ENCODE assay signal across 8 cellular contexts in the genomic region with DNA sequence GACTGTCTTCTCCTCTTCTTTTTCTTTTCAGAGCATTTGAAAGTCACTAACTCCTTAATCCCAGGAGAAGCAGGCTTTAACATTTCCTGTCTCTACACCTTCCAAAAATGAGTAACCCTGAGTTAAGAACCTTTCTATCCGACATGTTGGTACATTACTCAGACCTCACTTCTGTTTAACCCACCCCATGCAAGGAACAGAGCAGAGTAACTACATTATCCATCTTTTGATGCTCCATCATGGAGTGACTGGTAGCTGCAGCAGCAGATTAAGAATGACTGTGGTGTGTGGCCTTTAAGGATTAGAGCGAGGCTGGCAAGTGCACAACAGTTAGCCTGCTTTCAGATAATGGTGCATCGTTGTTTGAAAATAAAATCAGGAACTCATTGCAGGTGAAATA. TPM values are rescaled to one million over a fixed set of nuclear protein-coding genes. Genes with fewer than 3 reads are reported as not detected.
DNase-seq lines count a peak whose midpoint lies in the region; ATAC-seq, FAIRE-seq and TF ChIP-seq lines count a peak whose summit lies in the region.

No MANE protein-coding gene starts in this region.

- TF ChIP-seq EP300 in A549 (IDR thresholded peaks at IDR 0.05), result no peak

- H3K36me3 ChIP-seq in Karpas-422 (ENCODE audit: insufficient read depth, low read length), result no peaks in the 10 kb centered on the region
- peaks cover 5% of the 10 kb centered on the region for H3K36me3 ChIP-seq in bronchial epithelial cell (ENCODE audit: control insufficient read depth, insufficient read depth, low read length)
- H3K36me3 ChIP-seq in mucosa of rectum (ENCODE audit: control insufficient read depth in 2 of 2, insufficient read depth in 2 of 2, low read length in 2 of 2), result peaks cover 3 to 5% of the 10 kb centered on the region in 2 donors

- no peaks in the 10 kb centered on the region for H4K20me1 ChIP-seq in Karpas-422 (ENCODE audit: insufficient read depth, low read depth, low read length)

- H3K4me3 ChIP-seq in A549 (no peak overlapping the region), Karpas-422 (ENCODE audit: low read length) (peak overlapping the region; percentile 71), bronchial epithelial cell (ENCODE audit: low read depth, low read length) (peak overlapping the region; percentile 53), mucosa of rectum (ENCODE audit: low read length in 2 of 2) (peak overlapping the region; percentile 82 to 96)

- no peaks in the 10 kb centered on the region for H3K27me3 Mint-ChIP-seq in activated CD8-positive, alpha-beta T cell treated with anti-CD3 and anti-CD28 coated beads for 36 hours

- no peak for ATAC-seq in A549
- no peak for ATAC-seq in HG03432 (IDR thresholded peaks at IDR 0.05; ENCODE audit: unreplicated experiment)
- ATAC-seq in activated CD8-positive, alpha-beta T cell treated with anti-CD3 and anti-CD28 coated beads for 36 hours, result no peak
- ATAC-seq in HG03108 (IDR thresholded peaks at IDR 0.05; ENCODE audit: unreplicated experiment), result no peak

- no peak for DNase-seq in A549 (ENCODE audit: low read depth in 1 of 2, low spot score in 1 of 2)
- DNase-seq in Karpas-422, result no peak
- DNase-seq in bronchial epithelial cell (ENCODE audit: low read depth), result peak; percentile 76
- no peak for DNase-seq in NCI-H1930 (lab: John Stamatoyannopoulos, UW)
- DNase-seq in activated CD8-positive, alpha-beta T cell treated with anti-CD3 and anti-CD28 coated beads for 36 hours, result no peak

- no peak for FAIRE-seq in A549 (lab: Jason Lieb, UNC)
- no peak for FAIRE-seq in bronchial epithelial cell (lab: Jason Lieb, UNC)

- no peak for TF ChIP-seq CTCF in A549 (IDR thresholded peaks at IDR 0.05)
- no peak for TF ChIP-seq CTCF in bronchial epithelial cell (IDR thresholded peaks at IDR 0.05; ENCODE audit: insufficient read depth, low read length, severe bottlenecking)
- TF ChIP-seq CTCF in activated CD8-positive, alpha-beta T cell treated with anti-CD3 and anti-CD28 coated beads for 36 hours (IDR thresholded peaks at IDR 0.05), result no peak

- H3K27ac ChIP-seq in A549 (peak overlapping the region; percentile 58 to 78; a peak in 3 of 6 replicates), Karpas-422 (ENCODE audit: low read length) (peak overlapping the region; percentile 93), mucosa of rectum (ENCODE audit: low read depth in 2 of 2, low read length in 2 of 2) (peak overlapping the region; percentile 97 to 98)

- 69% methylated on average over 3 of the region's 3 CpGs for WGBS in A549 (ENCODE audit: missing lambda C conversion rate)

- no peak for TF ChIP-seq POLR2A in A549 (IDR thresholded peaks at IDR 0.05; ENCODE audit: low read length)

- H3K4me1 ChIP-seq in A549 (peaks cover 40% of the 10 kb centered on the region), Karpas-422 (ENCODE audit: low read length) (peaks cover 40% of the 10 kb centered on the region), mucosa of rectum (ENCODE audit: control insufficient read depth in 2 of 2, insufficient read depth in 2 of 2, low read length in 2 of 2) (peaks cover 37 to 52% of the 10 kb centered on the region in 2 donors)

- no peaks in the 10 kb centered on the region for H3K9me3 Mint-ChIP-seq in activated CD8-positive, alpha-beta T cell treated with anti-CD3 and anti-CD28 coated beads for 36 hours

- H3K9me3 ChIP-seq in A549 (no peaks in the 10 kb centered on the region), Karpas-422 (ENCODE audit: low read length) (no peaks in the 10 kb centered on the region), mucosa of rectum (ENCODE audit: control insufficient read depth in 2 of 2, low read length in 2 of 2) (no peaks in the 10 kb centered on the region)

- H3K4me2 ChIP-seq in A549 (peak overlapping the region; percentile 79), Karpas-422 (ENCODE audit: low read depth, low read length, poor library complexity, severe bottlenecking) (peak overlapping the region; percentile 84)

- CTCF ChIA-PET in A549 (lab: Yijun Ruan, JAX), result no interaction called here
- CTCF ChIA-PET in activated CD8-positive, alpha-beta T cell treated with anti-CD3 and anti-CD28 coated beads for 36 hours (lab: Charles Lee), result no interaction called here

- intact Hi-C loops in activated CD8-positive, alpha-beta T cell treated with anti-CD3 and anti-CD28 coated beads for 36 hours (cut with micrococcal nuclease), result no loop called here

- H3K36me3 Mint-ChIP-seq in activated CD8-positive, alpha-beta T cell treated with anti-CD3 and anti-CD28 coated beads for 36 hours (ENCODE audit: low read depth), result peaks cover 5% of the 10 kb centered on the region

- H3K9ac ChIP-seq in Karpas-422 (ENCODE audit: low read length) (peak overlapping the region; percentile 79), mucosa of rectum (ENCODE audit: low read depth in 1 of 2, low read length in 2 of 2) (peak overlapping the region; percentile 52 to 93)

- peaks cover 62% of the 10 kb centered on the region for H3K79me2 ChIP-seq in Karpas-422 (ENCODE audit: low read length)

- peaks cover 39% of the 10 kb centered on the region for H3K4me1 Mint-ChIP-seq in activated CD8-positive, alpha-beta T cell treated with anti-CD3 and anti-CD28 coated beads for 36 hours (ENCODE audit: low read depth)

- no peaks in the 10 kb centered on the region for H3K27me3 ChIP-seq in Karpas-422 (ENCODE audit: low read length)
- no peaks in the 10 kb centered on the region for H3K27me3 ChIP-seq in bronchial epithelial cell (ENCODE audit: control insufficient read depth, insufficient read depth, low read length)
- no peaks in the 10 kb centered on the region for H3K27me3 ChIP-seq in mucosa of rectum (ENCODE audit: control insufficient read depth in 2 of 2, insufficient read depth in 2 of 2, low read length in 2 of 2)

- no peak overlapping the region for H3K27ac Mint-ChIP-seq in activated CD8-positive, alpha-beta T cell treated with anti-CD3 and anti-CD28 coated beads for 36 hours

- H3K4me3 Mint-ChIP-seq in activated CD8-positive, alpha-beta T cell treated with anti-CD3 and anti-CD28 coated beads for 36 hours, result no peak overlapping the region

- TF ChIP-seq RAD21 in A549 (conservative IDR thresholded peaks at IDR 0.05 in 1 of 2, IDR thresholded peaks at IDR 0.05 in 1 of 2), result no peak

- H2AFZ ChIP-seq in Karpas-422 (ENCODE audit: low read length), result no peak overlapping the region

- H3K9me2 ChIP-seq in Karpas-422 (replicated peaks; ENCODE audit: insufficient read depth, low read length), result no peaks in the 10 kb centered on the region

- POLR2A ChIA-PET in A549 (lab: Yijun Ruan, JAX), result interaction anchor here (0.6 kb wide), 1 partner anchor 729 kb away, joined by 3 read pairs; a partner anchor contains a TSS
- POLR2A ChIA-PET in activated CD8-positive, alpha-beta T cell treated with anti-CD3 and anti-CD28 coated beads for 36 hours (lab: Charles Lee), result no interaction called here

TF ChIP-seq in A549, 52 proteins besides CTCF, POLR2A, EP300 and RAD21:
- TF ChIP-seq HDAC2 (IDR thresholded peaks at IDR 0.05) (no peak), HEYL (CRISPR knock-in tag; IDR thresholded peaks at IDR 0.05) (no peak), RNF2 (IDR thresholded peaks at IDR 0.05; ENCODE audit: borderline replicate concordance, low read depth) (no peak), BHLHE40 (IDR thresholded peaks at IDR 0.05; ENCODE audit: low read depth, low read length) (no peak), JUN (IDR thresholded peaks at IDR 0.05) (no peak), TFCP2L1 (CRISPR knock-in tag; IDR thresholded peaks at IDR 0.05) (no peak)
- TF ChIP-seq, protein P1, sequence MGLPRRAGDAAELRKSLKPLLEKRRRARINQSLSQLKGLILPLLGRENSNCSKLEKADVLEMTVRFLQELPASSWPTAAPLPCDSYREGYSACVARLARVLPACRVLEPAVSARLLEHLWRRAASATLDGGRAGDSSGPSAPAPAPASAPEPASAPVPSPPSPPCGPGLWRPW (IDR thresholded peaks at IDR 0.05), result no peak

RNA-seq across cellular contexts. Expression of a gene that starts 2.0 kb away (rescaled TPM):
- polyA plus RNA-seq in A549 (2011; rRNA removed) (9.9 and 11.6 TPM in 2 replicates), A549 (2017; fragmentation: RNase III; extraction: RNeasy Plus Mini Kit Qiagen cat#74134 plus additional on column Dnase treatment) (5.9 to 7.2 TPM (median 5.9 TPM) in 3 replicates)
- polyA plus RNA-seq in A549 (2012; cell fraction: cytosol; rRNA removed), result 7.0 and 8.2 TPM in 2 replicates
- polyA plus RNA-seq in A549 (2012; cell fraction: nucleus; rRNA removed), result 6.4 and 7.0 TPM in 2 replicates
- 13.5 and 16.7 TPM in 2 replicates for polyA minus RNA-seq in A549 (2011; rRNA and poly(A)+ RNA removed)
- total RNA-seq in Karpas-422 (2014; rRNA removed; shearing (Covaris generic); ENCODE audit: low replicate concordance), result 51.2 and 55.5 TPM in 2 replicates
- 38.5 and 39.8 TPM in 2 replicates for total RNA-seq in bronchial epithelial cell
- total RNA-seq in activated CD8-positive, alpha-beta T cell treated with anti-CD3 and anti-CD28 coated beads for 36 hours, result 10 to 100 TPM; 23.2 to 26.3 TPM
